ENCODE assay signal across 9 cellular contexts in the genomic region with DNA sequence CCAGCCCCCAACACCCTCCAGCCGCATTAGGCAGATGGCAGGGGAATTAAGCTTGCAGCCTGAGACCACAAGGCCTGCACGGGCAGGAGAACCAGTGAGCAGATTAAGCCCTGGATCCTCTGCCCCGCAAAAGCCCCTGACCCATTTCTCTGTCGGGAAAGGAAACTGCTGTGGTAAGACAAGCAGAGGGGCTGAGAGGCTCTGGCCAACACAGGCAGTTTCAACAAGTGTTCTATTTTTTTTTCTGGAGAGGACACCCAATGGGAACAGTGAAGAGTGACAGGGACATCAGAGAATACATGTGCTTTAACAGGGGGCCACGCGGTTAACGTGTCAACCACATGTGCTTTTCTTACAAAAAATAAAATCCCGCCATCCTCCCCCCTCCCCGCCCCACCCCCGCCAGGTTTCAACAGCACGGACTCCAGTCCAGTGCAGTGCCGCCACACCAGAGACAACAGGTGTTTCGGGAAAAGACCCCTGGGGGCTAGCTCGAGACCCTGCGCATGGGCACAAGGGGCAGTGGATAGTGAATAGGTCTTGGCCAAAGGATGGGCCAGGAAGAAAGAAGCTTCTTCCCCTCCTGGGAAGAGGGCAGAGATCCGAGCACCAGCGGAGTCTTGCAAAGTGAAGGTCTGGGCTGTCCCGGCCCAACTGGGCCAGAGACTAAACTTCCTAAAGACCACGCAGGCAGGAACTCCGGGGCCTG. TPM values are rescaled to one million over a fixed set of nuclear protein-coding genes. Genes with fewer than 3 reads are reported as not detected.
DNase-seq lines count a peak whose midpoint lies in the region; ATAC-seq and TF ChIP-seq lines count a peak whose summit lies in the region.
"Had no signal": no experiment of that assay in that cellular context is flagged by ENCODE, and none has a peak within 500 bp of the region (broad histone marks: within the 10 kb centered on the region; RNA-seq: fewer than 3 reads in every experiment).

No MANE protein-coding gene starts in this region.

- H3K4me1 Mint-ChIP-seq in CD4-positive, alpha-beta memory T cell = peaks cover 39 to 66% (median 44%) of the 10 kb centered on the region in 4 donors
- peaks cover 53% of the 10 kb centered on the region for H3K4me1 Mint-ChIP-seq in activated CD8-positive, alpha-beta T cell treated with anti-CD3 and anti-CD28 coated beads for 36 hours (ENCODE audit: low read depth)
- H3K4me1 Mint-ChIP-seq in natural killer cell (peaks cover 45 to 51% of the 10 kb centered on the region in 2 donors), type B pancreatic cell (ENCODE audit: unreplicated experiment) (peaks cover 4% of the 10 kb centered on the region)

- H3K27ac Mint-ChIP-seq in CD4-positive, alpha-beta memory T cell = peak overlapping the region; percentile 88 to 95 (median 94)
- peak overlapping the region; percentile 91 for H3K27ac Mint-ChIP-seq in activated CD8-positive, alpha-beta T cell treated with anti-CD3 and anti-CD28 coated beads for 36 hours
- peak overlapping the region; percentile 81 to 85 for H3K27ac Mint-ChIP-seq in natural killer cell
- H3K27ac Mint-ChIP-seq in type B pancreatic cell = peak overlapping the region; percentile 29

- H3K4me3 ChIP-seq in CD4-positive, alpha-beta memory T cell (ENCODE audit: low read length in 2 of 2) = peak overlapping the region; percentile 75 to 93

- ATAC-seq in GM19467 (IDR thresholded peaks at IDR 0.05; ENCODE audit: unreplicated experiment) (peak; percentile 23), natural killer cell (peak; percentile 58 to 69 (median 68))
- ATAC-seq in activated CD8-positive, alpha-beta T cell treated with anti-CD3 and anti-CD28 coated beads for 36 hours = peak; percentile 56

- H3K9me3 ChIP-seq in CD4-positive, alpha-beta memory T cell (ENCODE audit: control insufficient read depth in 1 of 2, low read length in 2 of 2) = no peaks in the 10 kb centered on the region
- no peaks in the 10 kb centered on the region for H3K9me3 ChIP-seq in KOPT-K1 (ENCODE audit: insufficient read depth, low read length, poor library complexity, severe bottlenecking)

- peaks cover 5 to 16% of the 10 kb centered on the region in 2 donors for H3K36me3 Mint-ChIP-seq in CD4-positive, alpha-beta memory T cell
- H3K36me3 Mint-ChIP-seq in activated CD8-positive, alpha-beta T cell treated with anti-CD3 and anti-CD28 coated beads for 36 hours (ENCODE audit: low read depth) = peaks cover 28% of the 10 kb centered on the region
- H3K36me3 Mint-ChIP-seq in natural killer cell (no peaks in the 10 kb centered on the region), type B pancreatic cell (peaks cover 3% of the 10 kb centered on the region)

- TF ChIP-seq CTCF in activated CD8-positive, alpha-beta T cell treated with anti-CD3 and anti-CD28 coated beads for 36 hours (IDR thresholded peaks at IDR 0.05) = no peak
- TF ChIP-seq CTCF in natural killer cell (IDR thresholded peaks at IDR 0.05) = no peak
- no peak for TF ChIP-seq CTCF in type B pancreatic cell (conservative IDR thresholded peaks at IDR 0.05)

- H3K36me3 ChIP-seq in CD4-positive, alpha-beta memory T cell (ENCODE audit: insufficient read depth, low read length) = peaks cover 4% of the 10 kb centered on the region
- peaks cover 8% of the 10 kb centered on the region; the same call in 1 of the 2 replicates for H3K36me3 ChIP-seq in KOPT-K1 (ENCODE audit: insufficient read depth, low read length)

- intact Hi-C loops in CD4-positive, alpha-beta memory T cell (cut with micrococcal nuclease) = loop anchor here (1.0 to 5.0 kb wide), 5 partner anchors 19 to 70 kb away; no protein-coding TSS in a partner anchor
- intact Hi-C loops in activated CD8-positive, alpha-beta T cell treated with anti-CD3 and anti-CD28 coated beads for 36 hours (cut with micrococcal nuclease) = loop anchor here (2.0 kb wide), 1 partner anchor 14 kb away; no protein-coding TSS in a partner anchor
- intact Hi-C loops in natural killer cell (cut with micrococcal nuclease) = loop anchor here (2.0 to 10.0 kb wide), 4 partner anchors 18 to 300 kb away; no protein-coding TSS in a partner anchor

- H3K27ac ChIP-seq in CD4-positive, alpha-beta memory T cell (ENCODE audit: low read depth, low read length) = peak overlapping the region; percentile 95
- H3K27ac ChIP-seq in KOPT-K1 (ENCODE audit: low read depth, low read length, poor library complexity, severe bottlenecking) = peak overlapping the region; percentile 90

- H3K4me1 ChIP-seq in CD4-positive, alpha-beta memory T cell (ENCODE audit: insufficient read depth, low read length) = peaks cover 54% of the 10 kb centered on the region

- TF ChIP-seq POLR2A in erythroblast (IDR thresholded peaks at IDR 0.05; ENCODE audit: low read length) = no peak

- no peaks in the 10 kb centered on the region for H3K9me3 Mint-ChIP-seq in CD4-positive, alpha-beta memory T cell
- H3K9me3 Mint-ChIP-seq in activated CD8-positive, alpha-beta T cell treated with anti-CD3 and anti-CD28 coated beads for 36 hours = no peaks in the 10 kb centered on the region
- no peaks in the 10 kb centered on the region for H3K9me3 Mint-ChIP-seq in natural killer cell
- H3K9me3 Mint-ChIP-seq in type B pancreatic cell = no peaks in the 10 kb centered on the region

- peak overlapping the region; percentile 83 to 95 (median 92) for H3K4me3 Mint-ChIP-seq in CD4-positive, alpha-beta memory T cell
- peak overlapping the region; percentile 83 for H3K4me3 Mint-ChIP-seq in activated CD8-positive, alpha-beta T cell treated with anti-CD3 and anti-CD28 coated beads for 36 hours
- H3K4me3 Mint-ChIP-seq in natural killer cell = peak overlapping the region; percentile 87
- peak overlapping the region; percentile 92 for H3K4me3 Mint-ChIP-seq in type B pancreatic cell

- no peaks in the 10 kb centered on the region for H3K27me3 Mint-ChIP-seq in CD4-positive, alpha-beta memory T cell
- peaks cover 2% of the 10 kb centered on the region for H3K27me3 Mint-ChIP-seq in activated CD8-positive, alpha-beta T cell treated with anti-CD3 and anti-CD28 coated beads for 36 hours
- H3K27me3 Mint-ChIP-seq in natural killer cell (ENCODE audit: low read depth in 2 of 2) (peaks cover 2 to 9% of the 10 kb centered on the region in 2 donors), type B pancreatic cell (peaks cover 14% of the 10 kb centered on the region)

- POLR2A ChIA-PET in CD4-positive, alpha-beta memory T cell (lab: Charles Lee; ENCODE audit: partially characterized antibody) = interaction anchor here (0.6 to 10.8 kb wide), 16 partner anchors 10 to 544 kb away, joined by 3 to 195 read pairs (median 22); a partner anchor contains a TSS
- POLR2A ChIA-PET in activated CD8-positive, alpha-beta T cell treated with anti-CD3 and anti-CD28 coated beads for 36 hours (lab: Charles Lee) = interaction anchor here (0.8 to 7.3 kb wide), 14 partner anchors 13 to 82 kb away, joined by 3 to 61 read pairs (median 7); no protein-coding TSS in a partner anchor

- H3K27me3 ChIP-seq in CD4-positive, alpha-beta memory T cell (ENCODE audit: insufficient read depth, low read length) = no peaks in the 10 kb centered on the region

- DNase-seq in CD4-positive, alpha-beta memory T cell = peak; percentile 60 to 80 (median 66)
- peak; percentile 87 for DNase-seq in activated CD8-positive, alpha-beta T cell treated with anti-CD3 and anti-CD28 coated beads for 36 hours
- DNase-seq in erythroblast (lab: John Stamatoyannopoulos, UW) = peak; percentile 57 to 68
- DNase-seq in natural killer cell = peak; percentile 69
- no peak for DNase-seq in type B pancreatic cell (ENCODE audit: extremely low spot score, unreplicated experiment)
- DNase-seq in HPDE6-E6E7 (ENCODE audit: extremely low spot score) = no peak

- CTCF ChIA-PET in CD4-positive, alpha-beta memory T cell (lab: Charles Lee; ENCODE audit: partially characterized antibody) = interaction anchor here (1.1 to 4.8 kb wide), 10 partner anchors 14 to 956 kb away, joined by 3 to 50 read pairs (median 4); no protein-coding TSS in a partner anchor
- CTCF ChIA-PET in activated CD8-positive, alpha-beta T cell treated with anti-CD3 and anti-CD28 coated beads for 36 hours (lab: Charles Lee) = interaction anchor here (1.1 to 6.2 kb wide), 11 partner anchors 7 to 83 kb away, joined by 3 to 34 read pairs (median 5); a partner anchor contains a TSS

RNA-seq across cellular contexts. Expression of a gene that starts 0.8 kb away (rescaled TPM):
- total RNA-seq in CD4-positive, alpha-beta memory T cell = 10 to 100 TPM; 42.5 to 43.3 TPM
- 10 to 100 TPM in 1 of 2 donors, under 1 TPM in 1; 0.73 to 10.8 TPM for polyA plus RNA-seq in CD4-positive, alpha-beta memory T cell
- 10 to 100 TPM; 14.1 to 14.5 TPM for total RNA-seq in activated CD8-positive, alpha-beta T cell treated with anti-CD3 and anti-CD28 coated beads for 36 hours
- 10 to 100 TPM; 23.0 to 28.4 (median 27.5) TPM for total RNA-seq in natural killer cell
- total RNA-seq in type B pancreatic cell (ENCODE audit: low replicate concordance) = 15.2 and 27.5 TPM in 2 replicates

RNA-seq across cellular contexts. Expression of a gene that starts 32.5 kb away (rescaled TPM):
- total RNA-seq in CD4-positive, alpha-beta memory T cell = not detected
- not detected for polyA plus RNA-seq in CD4-positive, alpha-beta memory T cell
- total RNA-seq in activated CD8-positive, alpha-beta T cell treated with anti-CD3 and anti-CD28 coated beads for 36 hours = not detected
- total RNA-seq in natural killer cell (under 1 TPM in 1 of 3 donors, not detected in 2; 0.21 TPM), type B pancreatic cell (ENCODE audit: low replicate concordance) (3.6 and 13.9 TPM in 2 replicates)
- total RNA-seq: temporal lobe had no signal

RNA-seq across cellular contexts. Expression of a gene that starts 51.6 kb away (rescaled TPM):
- total RNA-seq in CD4-positive, alpha-beta memory T cell = 1 to 10 TPM; 8.6 to 9.6 TPM
- 10 to 100 TPM in 1 of 2 donors, 1 to 10 TPM in 1; 6.1 to 13.6 TPM for polyA plus RNA-seq in CD4-positive, alpha-beta memory T cell
- 1 to 10 TPM; 3.2 to 3.4 TPM for total RNA-seq in activated CD8-positive, alpha-beta T cell treated with anti-CD3 and anti-CD28 coated beads for 36 hours
- total RNA-seq in natural killer cell (1 to 10 TPM in 2 of 3 donors, under 1 TPM in 1; 0.95 to 2.1 (median 1.7) TPM), type B pancreatic cell (ENCODE audit: low replicate concordance) (not detected in 2 replicates)
- total RNA-seq: temporal lobe had no signal

Comparison
In these comparisons a context has a peak if more than half of its experiments do, and no peak if none do; other contexts are left out.
1. DNase-seq: peak in CD4-positive, alpha-beta memory T cell (5 of 5), activated CD8-positive, alpha-beta T cell treated with anti-CD3 and anti-CD28 coated beads for 36 hours (single experiment), erythroblast (2 of 2) and natural killer cell (single experiment); none in type B pancreatic cell (single experiment) and HPDE6-E6E7 (single experiment).
2. H3K27ac Mint-ChIP-seq: peak in every context shown above with its lines; median percentile 94 in CD4-positive, alpha-beta memory T cell; 91 in activated CD8-positive, alpha-beta T cell treated with anti-CD3 and anti-CD28 coated beads for 36 hours; 83 in natural killer cell; 29 in type B pancreatic cell.
3. Peak in every context shown above with its lines, with median percentiles within 50 percentile points of each other: H3K4me3 Mint-ChIP-seq and ATAC-seq.